In genomic region chr5:94111209-94112004, GRCh38 we compare ENCODE assay signal across 1 cellular context.
TF ChIP-seq lines count a peak whose summit lies in the region.

No MANE protein-coding gene starts in this region.

TF ChIP-seq in HepG2, 621 proteins besides CTCF, POLR2A, EP300 and RAD21 (continued from another document and continues in another):
- TF ChIP-seq KIAA2018 (CRISPR knock-in tag; IDR thresholded peaks at IDR 0.05; ENCODE audit: borderline replicate concordance) (no peak), KDM4B (CRISPR knock-in tag; IDR thresholded peaks at IDR 0.05) (0 out of 2 replicates have a peak, but pooled peaks have one; percentile 76), ZHX2 (IDR thresholded peaks at IDR 0.05; ENCODE audit: low read depth) (0 out of 2 replicates have a peak, but pooled peaks have one; percentile 49), ZHX2 (CRISPR knock-in tag; IDR thresholded peaks at IDR 0.05; ENCODE audit: borderline replicate concordance) (peak; percentile 35; the same call in 1 of the 2 replicates), SAP130 (CRISPR knock-in tag; IDR thresholded peaks at IDR 0.05; ENCODE audit: low read depth) (peak; percentile 97), ZNF776 (CRISPR knock-in tag; IDR thresholded peaks at IDR 0.05) (peak; percentile 74), ZNF615 (CRISPR knock-in tag; IDR thresholded peaks at IDR 0.05; ENCODE audit: borderline replicate concordance) (no peak; the same call in 1 of the 2 replicates), ZBTB7B (CRISPR knock-in tag; IDR thresholded peaks at IDR 0.05) (peak; percentile 88), RARG (CRISPR knock-in tag; IDR thresholded peaks at IDR 0.05; ENCODE audit: low read depth) (peak; percentile 86; the same call in 1 of the 2 replicates), ZNF407 (CRISPR knock-in tag; IDR thresholded peaks at IDR 0.05; ENCODE audit: not compliant biosample characterization) (peak; percentile 62), KAT7 (CRISPR knock-in tag; IDR thresholded peaks at IDR 0.05; ENCODE audit: borderline replicate concordance) (peak; percentile 88; the same call in 1 of the 2 replicates), JARID2 (CRISPR knock-in tag; IDR thresholded peaks at IDR 0.05; ENCODE audit: insufficient replicate concordance) (no peak), SMAD3 (CRISPR knock-in tag; IDR thresholded peaks at IDR 0.05) (peak; percentile 56; the same call in 1 of the 2 replicates), HNF1B (CRISPR knock-in tag; IDR thresholded peaks at IDR 0.05) (peak; percentile 84; the same call in 1 of the 2 replicates), PLRG1 (conservative IDR thresholded peaks at IDR 0.05) (no peak), NFIB (CRISPR knock-in tag; IDR thresholded peaks at IDR 0.05; ENCODE audit: borderline replicate concordance) (no peak), HDAC2 (CRISPR knock-in tag; IDR thresholded peaks at IDR 0.05) (peak; percentile 44; the same call in 1 of the 2 replicates), ATF4 (CRISPR knock-in tag; IDR thresholded peaks at IDR 0.05) (peak in 1 of 2 experiments; percentile 37; a peak in 1 of 4 replicates), IRF2 (CRISPR knock-in tag; IDR thresholded peaks at IDR 0.05) (no peak; the same call in 1 of the 2 replicates), ZKSCAN5 (CRISPR knock-in tag; IDR thresholded peaks at IDR 0.05) (no peak), NR3C1 (CRISPR knock-in tag; IDR thresholded peaks at IDR 0.05) (no peak), PRPF4 (IDR thresholded peaks at IDR 0.05; ENCODE audit: low read depth, low read length, poor library complexity, severe bottlenecking) (no peak), PAWR (CRISPR knock-in tag; IDR thresholded peaks at IDR 0.05; ENCODE audit: borderline replicate concordance) (no peak), ZKSCAN8 (CRISPR knock-in tag; IDR thresholded peaks at IDR 0.05; ENCODE audit: borderline replicate concordance) (no peak; the same call in 1 of the 2 replicates), ZMAT5 (CRISPR knock-in tag; IDR thresholded peaks at IDR 0.05; ENCODE audit: borderline replicate concordance, low read depth) (no peak)
